8 cellular contexts compared by ENCODE assay signal in genomic region chr11:43943931-43944751, GRCh38. TPM values are rescaled to one million over a fixed set of nuclear protein-coding genes. Genes with fewer than 3 reads are reported as not detected.
A peak's percentile ranks its signal among the peaks of the same experiment; 100 is the strongest.
DNase-seq lines count a peak whose midpoint lies in the region; ATAC-seq and TF ChIP-seq lines count a peak whose summit lies in the region.

No MANE protein-coding gene starts in this region.

- DNase-seq in NCI-H1092 treated with DMSO at 0.1 percent for 48 hours (lab: John Stamatoyannopoulos, UW) (peak; percentile 13), NCI-H1092 (lab: John Stamatoyannopoulos, UW) (no peak), WTC11 (ENCODE audit: low spot score) (peak; percentile 47), fibroblast of pulmonary artery (ENCODE audit: low read depth) (peak; percentile 40), NCI-H1436 treated with DMSO at 0.1 percent for 48 hours (lab: John Stamatoyannopoulos, UW) (no peak)

- H3K79me2 ChIP-seq in parathyroid adenoma, result no peaks in the 10 kb centered on the region

- ATAC-seq in WTC11, result peak; percentile 4
- ATAC-seq in GM21723 (IDR thresholded peaks at IDR 0.05; ENCODE audit: unreplicated experiment), result no peak
- no peak for ATAC-seq in HG03159 (IDR thresholded peaks at IDR 0.05; ENCODE audit: unreplicated experiment)

- peak overlapping the region; percentile 57 for H3K4me2 ChIP-seq in parathyroid adenoma (ENCODE audit: low read length)

- H3K9ac ChIP-seq in parathyroid adenoma, result no peak overlapping the region

- no peaks in the 10 kb centered on the region for H3K4me1 ChIP-seq in parathyroid adenoma

- H3K27ac ChIP-seq in parathyroid adenoma, result no peak overlapping the region

- peaks cover 70% of the 10 kb centered on the region for H3K27me3 Mint-ChIP-seq in WTC11 (ENCODE audit: low read depth)

- no peaks in the 10 kb centered on the region for H3K36me3 ChIP-seq in parathyroid adenoma (ENCODE audit: control insufficient read depth, insufficient read depth, low read length)

- no peaks in the 10 kb centered on the region for H3K36me3 Mint-ChIP-seq in WTC11

- H3K4me3 Mint-ChIP-seq in WTC11, result peak overlapping the region; percentile 92

- CTCF ChIA-PET in WTC11 (lab: Charles Lee), result interaction anchor here (0.8 to 8.7 kb wide), 16 partner anchors 11 to 371 kb away, joined by 3 to 65 read pairs (median 4); partner anchors contain the start of gene EXT2

- H3K27me3 ChIP-seq in parathyroid adenoma (ENCODE audit: control insufficient read depth, insufficient read depth, low read length), result no peaks in the 10 kb centered on the region

- no peak for TF ChIP-seq CTCF in WTC11 (IDR thresholded peaks at IDR 0.05)
- TF ChIP-seq CTCF in fibroblast of pulmonary artery (IDR thresholded peaks at IDR 0.05; ENCODE audit: low read length, missing control alignments), result no peak
- TF ChIP-seq CTCF in parathyroid adenoma (IDR thresholded peaks at IDR 0.05), result no peak

- no peak overlapping the region for H2AFZ ChIP-seq in parathyroid adenoma

- no peaks in the 10 kb centered on the region for H3K9me3 ChIP-seq in parathyroid adenoma (ENCODE audit: control insufficient read depth, low read length)

- H3K4me1 Mint-ChIP-seq in WTC11, result peaks cover 30% of the 10 kb centered on the region

- H3K27ac Mint-ChIP-seq in WTC11, result no peak overlapping the region

- POLR2A ChIA-PET in WTC11 (lab: Charles Lee), result interaction anchor here (1.1 kb wide), 1 partner anchor 59 kb away, joined by 4 read pairs; no protein-coding TSS in a partner anchor

- peak overlapping the region; percentile 69 for H3K4me3 ChIP-seq in fibroblast of pulmonary artery (replicated peaks; ENCODE audit: low read depth, low read length)
- peak overlapping the region; percentile 42 for H3K4me3 ChIP-seq in parathyroid adenoma (ENCODE audit: low read depth, low read length)

- no peaks in the 10 kb centered on the region for H3K9me3 Mint-ChIP-seq in WTC11

TF ChIP-seq in WTC11, 78 proteins besides CTCF, POLR2A, EP300 and RAD21:
- TF ChIP-seq MLX (CRISPR knock-in tag; IDR thresholded peaks at IDR 0.05) (no peak), ZNF317 (CRISPR knock-in tag; IDR thresholded peaks at IDR 0.05; ENCODE audit: borderline replicate concordance, low read depth) (no peak), GTF2I (CRISPR knock-in tag; conservative IDR thresholded peaks at IDR 0.05) (no peak), NR2C2 (CRISPR knock-in tag; IDR thresholded peaks at IDR 0.05) (no peak), CBFB (CRISPR knock-in tag; IDR thresholded peaks at IDR 0.05; ENCODE audit: low read depth) (no peak), MAX (CRISPR knock-in tag; IDR thresholded peaks at IDR 0.05) (no peak), HMGA2 (CRISPR knock-in tag; IDR thresholded peaks at IDR 0.05) (no peak), ZSCAN18 (CRISPR knock-in tag; IDR thresholded peaks at IDR 0.05) (no peak), JUN (CRISPR knock-in tag; IDR thresholded peaks at IDR 0.05) (no peak), ZBTB43 (CRISPR knock-in tag; IDR thresholded peaks at IDR 0.05) (no peak), IRF2 (CRISPR knock-in tag; IDR thresholded peaks at IDR 0.05; ENCODE audit: borderline replicate concordance, low read depth) (no peak), TEAD4 (CRISPR knock-in tag; IDR thresholded peaks at IDR 0.05) (no peak)
TF ChIP-seq in WTC11: peak in this region for 0.

RNA-seq across cellular contexts. Expression of gene C11orf96, which starts 1.7 kb away (rescaled TPM):
- total RNA-seq in WTC11 (2021), result 2.9 to 3.2 TPM (median 2.9 TPM) in 3 replicates

Comparison
In these comparisons a context has a peak if more than half of its experiments do, and no peak if none do; other contexts are left out.
1. DNase-seq: peak in NCI-H1092 treated with DMSO at 0.1 percent for 48 hours (single experiment), WTC11 (single experiment) and fibroblast of pulmonary artery (single experiment); none in NCI-H1092 (single experiment) and NCI-H1436 treated with DMSO at 0.1 percent for 48 hours (single experiment).